ENCODE assay signal across 1 cellular context in the genomic region with DNA sequence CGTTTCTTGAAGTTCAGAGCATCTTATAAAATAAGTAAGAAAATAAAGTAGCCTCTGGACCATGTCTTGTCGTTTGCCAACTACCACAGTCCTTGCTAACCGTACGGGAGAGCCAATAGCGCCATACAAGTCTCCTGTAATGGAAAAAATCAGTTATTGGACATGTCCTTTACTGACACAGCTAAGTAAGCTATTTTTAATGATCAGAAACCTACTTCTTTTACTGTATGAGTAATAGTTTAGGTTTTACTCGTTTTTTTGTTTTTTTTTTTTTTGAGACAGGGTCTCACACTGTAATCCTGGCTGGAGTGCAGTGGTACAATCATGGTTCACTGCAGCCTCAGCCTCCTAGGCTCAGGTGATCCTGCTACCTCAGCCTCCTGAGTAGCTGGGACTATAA.
TF ChIP-seq lines count a peak whose summit lies in the region.

No MANE protein-coding gene starts in this region.

TF ChIP-seq in GM23338, 12 proteins besides CTCF, POLR2A, EP300 and RAD21 (continued from another document):
- TF ChIP-seq, protein P1, sequence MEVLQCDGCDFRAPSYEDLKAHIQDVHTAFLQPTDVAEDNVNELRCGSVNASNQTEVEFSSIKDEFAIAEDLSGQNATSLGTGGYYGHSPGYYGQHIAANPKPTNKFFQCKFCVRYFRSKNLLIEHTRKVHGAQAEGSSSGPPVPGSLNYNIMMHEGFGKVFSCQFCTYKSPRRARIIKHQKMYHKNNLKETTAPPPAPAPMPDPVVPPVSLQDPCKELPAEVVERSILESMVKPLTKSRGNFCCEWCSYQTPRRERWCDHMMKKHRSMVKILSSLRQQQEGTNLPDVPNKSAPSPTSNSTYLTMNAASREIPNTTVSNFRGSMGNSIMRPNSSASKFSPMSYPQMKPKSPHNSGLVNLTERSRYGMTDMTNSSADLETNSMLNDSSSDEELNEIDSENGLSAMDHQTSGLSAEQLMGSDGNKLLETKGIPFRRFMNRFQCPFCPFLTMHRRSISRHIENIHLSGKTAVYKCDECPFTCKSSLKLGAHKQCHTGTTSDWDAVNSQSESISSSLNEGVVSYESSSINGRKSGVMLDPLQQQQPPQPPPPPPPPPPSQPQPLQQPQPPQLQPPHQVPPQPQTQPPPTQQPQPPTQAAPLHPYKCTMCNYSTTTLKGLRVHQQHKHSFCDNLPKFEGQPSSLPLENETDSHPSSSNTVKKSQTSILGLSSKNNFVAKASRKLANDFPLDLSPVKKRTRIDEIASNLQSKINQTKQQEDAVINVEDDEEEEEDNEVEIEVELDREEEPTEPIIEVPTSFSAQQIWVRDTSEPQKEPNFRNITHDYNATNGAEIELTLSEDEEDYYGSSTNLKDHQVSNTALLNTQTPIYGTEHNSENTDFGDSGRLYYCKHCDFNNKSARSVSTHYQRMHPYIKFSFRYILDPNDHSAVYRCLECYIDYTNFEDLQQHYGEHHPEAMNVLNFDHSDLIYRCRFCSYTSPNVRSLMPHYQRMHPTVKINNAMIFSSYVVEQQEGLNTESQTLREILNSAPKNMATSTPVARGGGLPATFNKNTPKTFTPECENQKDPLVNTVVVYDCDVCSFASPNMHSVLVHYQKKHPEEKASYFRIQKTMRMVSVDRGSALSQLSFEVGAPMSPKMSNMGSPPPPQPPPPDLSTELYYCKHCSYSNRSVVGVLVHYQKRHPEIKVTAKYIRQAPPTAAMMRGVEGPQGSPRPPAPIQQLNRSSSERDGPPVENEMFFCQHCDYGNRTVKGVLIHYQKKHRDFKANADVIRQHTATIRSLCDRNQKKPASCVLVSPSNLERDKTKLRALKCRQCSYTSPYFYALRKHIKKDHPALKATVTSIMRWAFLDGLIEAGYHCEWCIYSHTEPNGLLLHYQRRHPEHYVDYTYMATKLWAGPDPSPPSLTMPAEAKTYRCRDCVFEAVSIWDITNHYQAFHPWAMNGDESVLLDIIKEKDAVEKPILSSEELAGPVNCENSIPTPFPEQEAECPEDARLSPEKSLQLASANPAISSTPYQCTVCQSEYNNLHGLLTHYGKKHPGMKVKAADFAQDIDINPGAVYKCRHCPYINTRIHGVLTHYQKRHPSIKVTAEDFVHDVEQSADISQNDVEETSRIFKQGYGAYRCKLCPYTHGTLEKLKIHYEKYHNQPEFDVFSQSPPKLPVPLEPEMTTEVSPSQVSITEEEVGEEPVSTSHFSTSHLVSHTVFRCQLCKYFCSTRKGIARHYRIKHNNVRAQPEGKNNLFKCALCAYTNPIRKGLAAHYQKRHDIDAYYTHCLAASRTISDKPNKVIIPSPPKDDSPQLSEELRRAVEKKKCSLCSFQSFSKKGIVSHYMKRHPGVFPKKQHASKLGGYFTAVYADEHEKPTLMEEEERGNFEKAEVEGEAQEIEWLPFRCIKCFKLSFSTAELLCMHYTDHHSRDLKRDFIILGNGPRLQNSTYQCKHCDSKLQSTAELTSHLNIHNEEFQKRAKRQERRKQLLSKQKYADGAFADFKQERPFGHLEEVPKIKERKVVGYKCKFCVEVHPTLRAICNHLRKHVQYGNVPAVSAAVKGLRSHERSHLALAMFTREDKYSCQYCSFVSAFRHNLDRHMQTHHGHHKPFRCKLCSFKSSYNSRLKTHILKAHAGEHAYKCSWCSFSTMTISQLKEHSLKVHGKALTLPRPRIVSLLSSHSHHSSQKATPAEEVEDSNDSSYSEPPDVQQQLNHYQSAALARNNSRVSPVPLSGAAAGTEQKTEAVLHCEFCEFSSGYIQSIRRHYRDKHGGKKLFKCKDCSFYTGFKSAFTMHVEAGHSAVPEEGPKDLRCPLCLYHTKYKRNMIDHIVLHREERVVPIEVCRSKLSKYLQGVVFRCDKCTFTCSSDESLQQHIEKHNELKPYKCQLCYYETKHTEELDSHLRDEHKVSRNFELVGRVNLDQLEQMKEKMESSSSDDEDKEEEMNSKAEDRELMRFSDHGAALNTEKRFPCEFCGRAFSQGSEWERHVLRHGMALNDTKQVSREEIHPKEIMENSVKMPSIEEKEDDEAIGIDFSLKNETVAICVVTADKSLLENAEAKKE (CRISPR knock-in tag; IDR thresholded peaks at IDR 0.05) = no peak
- TF ChIP-seq, protein P2, sequence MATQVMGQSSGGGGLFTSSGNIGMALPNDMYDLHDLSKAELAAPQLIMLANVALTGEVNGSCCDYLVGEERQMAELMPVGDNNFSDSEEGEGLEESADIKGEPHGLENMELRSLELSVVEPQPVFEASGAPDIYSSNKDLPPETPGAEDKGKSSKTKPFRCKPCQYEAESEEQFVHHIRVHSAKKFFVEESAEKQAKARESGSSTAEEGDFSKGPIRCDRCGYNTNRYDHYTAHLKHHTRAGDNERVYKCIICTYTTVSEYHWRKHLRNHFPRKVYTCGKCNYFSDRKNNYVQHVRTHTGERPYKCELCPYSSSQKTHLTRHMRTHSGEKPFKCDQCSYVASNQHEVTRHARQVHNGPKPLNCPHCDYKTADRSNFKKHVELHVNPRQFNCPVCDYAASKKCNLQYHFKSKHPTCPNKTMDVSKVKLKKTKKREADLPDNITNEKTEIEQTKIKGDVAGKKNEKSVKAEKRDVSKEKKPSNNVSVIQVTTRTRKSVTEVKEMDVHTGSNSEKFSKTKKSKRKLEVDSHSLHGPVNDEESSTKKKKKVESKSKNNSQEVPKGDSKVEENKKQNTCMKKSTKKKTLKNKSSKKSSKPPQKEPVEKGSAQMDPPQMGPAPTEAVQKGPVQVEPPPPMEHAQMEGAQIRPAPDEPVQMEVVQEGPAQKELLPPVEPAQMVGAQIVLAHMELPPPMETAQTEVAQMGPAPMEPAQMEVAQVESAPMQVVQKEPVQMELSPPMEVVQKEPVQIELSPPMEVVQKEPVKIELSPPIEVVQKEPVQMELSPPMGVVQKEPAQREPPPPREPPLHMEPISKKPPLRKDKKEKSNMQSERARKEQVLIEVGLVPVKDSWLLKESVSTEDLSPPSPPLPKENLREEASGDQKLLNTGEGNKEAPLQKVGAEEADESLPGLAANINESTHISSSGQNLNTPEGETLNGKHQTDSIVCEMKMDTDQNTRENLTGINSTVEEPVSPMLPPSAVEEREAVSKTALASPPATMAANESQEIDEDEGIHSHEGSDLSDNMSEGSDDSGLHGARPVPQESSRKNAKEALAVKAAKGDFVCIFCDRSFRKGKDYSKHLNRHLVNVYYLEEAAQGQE (IDR thresholded peaks at IDR 0.05; ENCODE audit: unreplicated experiment) = no peak
- TF ChIP-seq, protein P3, sequence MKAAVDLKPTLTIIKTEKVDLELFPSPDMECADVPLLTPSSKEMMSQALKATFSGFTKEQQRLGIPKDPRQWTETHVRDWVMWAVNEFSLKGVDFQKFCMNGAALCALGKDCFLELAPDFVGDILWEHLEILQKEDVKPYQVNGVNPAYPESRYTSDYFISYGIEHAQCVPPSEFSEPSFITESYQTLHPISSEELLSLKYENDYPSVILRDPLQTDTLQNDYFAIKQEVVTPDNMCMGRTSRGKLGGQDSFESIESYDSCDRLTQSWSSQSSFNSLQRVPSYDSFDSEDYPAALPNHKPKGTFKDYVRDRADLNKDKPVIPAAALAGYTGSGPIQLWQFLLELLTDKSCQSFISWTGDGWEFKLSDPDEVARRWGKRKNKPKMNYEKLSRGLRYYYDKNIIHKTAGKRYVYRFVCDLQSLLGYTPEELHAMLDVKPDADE (IDR thresholded peaks at IDR 0.05) = no peak
- TF ChIP-seq ZNF114 (CRISPR knock-in tag; IDR thresholded peaks at IDR 0.05) = no peak
- TF ChIP-seq STAT1 (IDR thresholded peaks at IDR 0.05; ENCODE audit: unreplicated experiment) = no peak
- no peak for TF ChIP-seq NANOG (IDR thresholded peaks at IDR 0.05; ENCODE audit: borderline replicate concordance)
TF ChIP-seq in GM23338: peak in this region for 0.
